In the genomic region with DNA sequence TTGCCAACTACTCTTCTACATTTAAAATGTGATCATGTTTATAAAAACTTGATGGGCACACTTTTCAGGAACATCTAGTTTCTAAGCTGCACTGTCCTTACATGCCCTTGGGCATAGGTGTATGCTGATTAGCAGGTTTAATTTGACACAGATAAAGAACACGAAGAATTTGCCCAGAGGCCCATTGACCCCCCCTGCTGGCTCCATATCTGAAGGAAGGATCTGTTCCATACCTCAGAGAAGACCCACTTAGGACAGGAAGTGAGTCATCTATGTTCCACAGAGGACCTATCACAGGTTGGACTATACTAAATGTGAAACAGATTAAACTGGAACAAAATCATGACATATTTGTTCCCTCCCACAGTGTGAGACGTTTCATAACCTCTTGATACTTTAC, we compare ENCODE assay signal across 1 cellular context.
TF ChIP-seq lines count a peak whose summit lies in the region.

No MANE protein-coding gene starts in this region.

TF ChIP-seq in SK-N-SH, 30 proteins besides CTCF, POLR2A, EP300 and RAD21 (continued from another document):
- TF ChIP-seq, protein P1, sequence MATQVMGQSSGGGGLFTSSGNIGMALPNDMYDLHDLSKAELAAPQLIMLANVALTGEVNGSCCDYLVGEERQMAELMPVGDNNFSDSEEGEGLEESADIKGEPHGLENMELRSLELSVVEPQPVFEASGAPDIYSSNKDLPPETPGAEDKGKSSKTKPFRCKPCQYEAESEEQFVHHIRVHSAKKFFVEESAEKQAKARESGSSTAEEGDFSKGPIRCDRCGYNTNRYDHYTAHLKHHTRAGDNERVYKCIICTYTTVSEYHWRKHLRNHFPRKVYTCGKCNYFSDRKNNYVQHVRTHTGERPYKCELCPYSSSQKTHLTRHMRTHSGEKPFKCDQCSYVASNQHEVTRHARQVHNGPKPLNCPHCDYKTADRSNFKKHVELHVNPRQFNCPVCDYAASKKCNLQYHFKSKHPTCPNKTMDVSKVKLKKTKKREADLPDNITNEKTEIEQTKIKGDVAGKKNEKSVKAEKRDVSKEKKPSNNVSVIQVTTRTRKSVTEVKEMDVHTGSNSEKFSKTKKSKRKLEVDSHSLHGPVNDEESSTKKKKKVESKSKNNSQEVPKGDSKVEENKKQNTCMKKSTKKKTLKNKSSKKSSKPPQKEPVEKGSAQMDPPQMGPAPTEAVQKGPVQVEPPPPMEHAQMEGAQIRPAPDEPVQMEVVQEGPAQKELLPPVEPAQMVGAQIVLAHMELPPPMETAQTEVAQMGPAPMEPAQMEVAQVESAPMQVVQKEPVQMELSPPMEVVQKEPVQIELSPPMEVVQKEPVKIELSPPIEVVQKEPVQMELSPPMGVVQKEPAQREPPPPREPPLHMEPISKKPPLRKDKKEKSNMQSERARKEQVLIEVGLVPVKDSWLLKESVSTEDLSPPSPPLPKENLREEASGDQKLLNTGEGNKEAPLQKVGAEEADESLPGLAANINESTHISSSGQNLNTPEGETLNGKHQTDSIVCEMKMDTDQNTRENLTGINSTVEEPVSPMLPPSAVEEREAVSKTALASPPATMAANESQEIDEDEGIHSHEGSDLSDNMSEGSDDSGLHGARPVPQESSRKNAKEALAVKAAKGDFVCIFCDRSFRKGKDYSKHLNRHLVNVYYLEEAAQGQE (IDR thresholded peaks at IDR 0.05; ENCODE audit: low read depth, low read length), result 0 out of 2 replicates have a peak, but pooled peaks have one; percentile 29
- no peak for TF ChIP-seq FOXM1 (IDR thresholded peaks at IDR 0.05; ENCODE audit: low read depth)
- no peak for TF ChIP-seq TAF1 (IDR thresholded peaks at IDR 0.05; ENCODE audit: borderline replicate concordance, low read depth, low read length)
- no peak for TF ChIP-seq MXI1 (IDR thresholded peaks at IDR 0.05; ENCODE audit: low read depth, low read length)
- TF ChIP-seq GATA2 (CRISPR knock-in tag; IDR thresholded peaks at IDR 0.05), result no peak
- no peak for TF ChIP-seq RCOR1 (IDR thresholded peaks at IDR 0.05; ENCODE audit: low read length)
- TF ChIP-seq GABPA (IDR thresholded peaks at IDR 0.05; ENCODE audit: low read depth), result no peak
- TF ChIP-seq, protein P2, sequence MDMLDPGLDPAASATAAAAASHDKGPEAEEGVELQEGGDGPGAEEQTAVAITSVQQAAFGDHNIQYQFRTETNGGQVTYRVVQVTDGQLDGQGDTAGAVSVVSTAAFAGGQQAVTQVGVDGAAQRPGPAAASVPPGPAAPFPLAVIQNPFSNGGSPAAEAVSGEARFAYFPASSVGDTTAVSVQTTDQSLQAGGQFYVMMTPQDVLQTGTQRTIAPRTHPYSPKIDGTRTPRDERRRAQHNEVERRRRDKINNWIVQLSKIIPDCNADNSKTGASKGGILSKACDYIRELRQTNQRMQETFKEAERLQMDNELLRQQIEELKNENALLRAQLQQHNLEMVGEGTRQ (IDR thresholded peaks at IDR 0.05; ENCODE audit: borderline replicate concordance, low read depth, low read length), result no peak
